In genomic region chr1:1509465-1509850, GRCh38 we compare ENCODE assay signal across 1 cellular context. TPM values are rescaled to one million over a fixed set of nuclear protein-coding genes. Genes with fewer than 3 reads are reported as not detected.
"Had no signal": no experiment of that assay in that cellular context is flagged by ENCODE, and none has a peak within 500 bp of the region (broad histone marks: within the 10 kb centered on the region; RNA-seq: fewer than 3 reads in every experiment).

No MANE protein-coding gene starts in this region.

RNA-seq across cellular contexts. Expression of gene TMEM240, which starts 31.0 kb away (rescaled TPM):
- polyA plus RNA-seq: naive thymus-derived CD8-positive, alpha-beta T cell had no signal
